1 cellular context compared by ENCODE assay signal in the genomic region with DNA sequence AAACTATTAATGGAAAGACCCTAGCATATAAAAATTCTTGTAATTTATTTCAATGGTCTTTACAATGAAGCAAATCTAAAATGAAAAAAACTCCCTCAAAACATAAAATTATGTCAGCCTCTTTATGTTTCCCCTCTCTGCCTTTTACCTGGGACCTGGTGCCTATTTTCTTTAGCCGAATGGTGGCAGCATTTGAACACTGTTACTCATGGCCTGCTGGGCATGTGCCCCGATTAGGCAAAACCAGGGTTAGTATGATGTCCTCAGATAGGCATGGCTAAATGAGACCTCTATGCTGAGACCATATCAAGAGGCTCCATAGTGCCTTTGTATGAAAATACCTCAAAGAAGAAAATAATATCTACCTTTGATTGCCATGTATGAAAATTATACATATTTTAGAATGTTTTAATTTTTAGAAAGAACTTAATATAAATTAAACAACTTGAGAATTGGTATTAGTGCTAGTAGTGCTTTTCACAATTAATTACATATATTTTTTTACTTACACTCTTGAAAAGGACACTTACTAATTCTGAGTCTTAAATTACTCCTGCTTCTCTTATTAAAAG.
TF ChIP-seq lines count a peak whose summit lies in the region.

No MANE protein-coding gene starts in this region.

TF ChIP-seq in GM23338, 12 proteins besides CTCF, POLR2A, EP300 and RAD21 (continued from another document):
- TF ChIP-seq, protein P1, sequence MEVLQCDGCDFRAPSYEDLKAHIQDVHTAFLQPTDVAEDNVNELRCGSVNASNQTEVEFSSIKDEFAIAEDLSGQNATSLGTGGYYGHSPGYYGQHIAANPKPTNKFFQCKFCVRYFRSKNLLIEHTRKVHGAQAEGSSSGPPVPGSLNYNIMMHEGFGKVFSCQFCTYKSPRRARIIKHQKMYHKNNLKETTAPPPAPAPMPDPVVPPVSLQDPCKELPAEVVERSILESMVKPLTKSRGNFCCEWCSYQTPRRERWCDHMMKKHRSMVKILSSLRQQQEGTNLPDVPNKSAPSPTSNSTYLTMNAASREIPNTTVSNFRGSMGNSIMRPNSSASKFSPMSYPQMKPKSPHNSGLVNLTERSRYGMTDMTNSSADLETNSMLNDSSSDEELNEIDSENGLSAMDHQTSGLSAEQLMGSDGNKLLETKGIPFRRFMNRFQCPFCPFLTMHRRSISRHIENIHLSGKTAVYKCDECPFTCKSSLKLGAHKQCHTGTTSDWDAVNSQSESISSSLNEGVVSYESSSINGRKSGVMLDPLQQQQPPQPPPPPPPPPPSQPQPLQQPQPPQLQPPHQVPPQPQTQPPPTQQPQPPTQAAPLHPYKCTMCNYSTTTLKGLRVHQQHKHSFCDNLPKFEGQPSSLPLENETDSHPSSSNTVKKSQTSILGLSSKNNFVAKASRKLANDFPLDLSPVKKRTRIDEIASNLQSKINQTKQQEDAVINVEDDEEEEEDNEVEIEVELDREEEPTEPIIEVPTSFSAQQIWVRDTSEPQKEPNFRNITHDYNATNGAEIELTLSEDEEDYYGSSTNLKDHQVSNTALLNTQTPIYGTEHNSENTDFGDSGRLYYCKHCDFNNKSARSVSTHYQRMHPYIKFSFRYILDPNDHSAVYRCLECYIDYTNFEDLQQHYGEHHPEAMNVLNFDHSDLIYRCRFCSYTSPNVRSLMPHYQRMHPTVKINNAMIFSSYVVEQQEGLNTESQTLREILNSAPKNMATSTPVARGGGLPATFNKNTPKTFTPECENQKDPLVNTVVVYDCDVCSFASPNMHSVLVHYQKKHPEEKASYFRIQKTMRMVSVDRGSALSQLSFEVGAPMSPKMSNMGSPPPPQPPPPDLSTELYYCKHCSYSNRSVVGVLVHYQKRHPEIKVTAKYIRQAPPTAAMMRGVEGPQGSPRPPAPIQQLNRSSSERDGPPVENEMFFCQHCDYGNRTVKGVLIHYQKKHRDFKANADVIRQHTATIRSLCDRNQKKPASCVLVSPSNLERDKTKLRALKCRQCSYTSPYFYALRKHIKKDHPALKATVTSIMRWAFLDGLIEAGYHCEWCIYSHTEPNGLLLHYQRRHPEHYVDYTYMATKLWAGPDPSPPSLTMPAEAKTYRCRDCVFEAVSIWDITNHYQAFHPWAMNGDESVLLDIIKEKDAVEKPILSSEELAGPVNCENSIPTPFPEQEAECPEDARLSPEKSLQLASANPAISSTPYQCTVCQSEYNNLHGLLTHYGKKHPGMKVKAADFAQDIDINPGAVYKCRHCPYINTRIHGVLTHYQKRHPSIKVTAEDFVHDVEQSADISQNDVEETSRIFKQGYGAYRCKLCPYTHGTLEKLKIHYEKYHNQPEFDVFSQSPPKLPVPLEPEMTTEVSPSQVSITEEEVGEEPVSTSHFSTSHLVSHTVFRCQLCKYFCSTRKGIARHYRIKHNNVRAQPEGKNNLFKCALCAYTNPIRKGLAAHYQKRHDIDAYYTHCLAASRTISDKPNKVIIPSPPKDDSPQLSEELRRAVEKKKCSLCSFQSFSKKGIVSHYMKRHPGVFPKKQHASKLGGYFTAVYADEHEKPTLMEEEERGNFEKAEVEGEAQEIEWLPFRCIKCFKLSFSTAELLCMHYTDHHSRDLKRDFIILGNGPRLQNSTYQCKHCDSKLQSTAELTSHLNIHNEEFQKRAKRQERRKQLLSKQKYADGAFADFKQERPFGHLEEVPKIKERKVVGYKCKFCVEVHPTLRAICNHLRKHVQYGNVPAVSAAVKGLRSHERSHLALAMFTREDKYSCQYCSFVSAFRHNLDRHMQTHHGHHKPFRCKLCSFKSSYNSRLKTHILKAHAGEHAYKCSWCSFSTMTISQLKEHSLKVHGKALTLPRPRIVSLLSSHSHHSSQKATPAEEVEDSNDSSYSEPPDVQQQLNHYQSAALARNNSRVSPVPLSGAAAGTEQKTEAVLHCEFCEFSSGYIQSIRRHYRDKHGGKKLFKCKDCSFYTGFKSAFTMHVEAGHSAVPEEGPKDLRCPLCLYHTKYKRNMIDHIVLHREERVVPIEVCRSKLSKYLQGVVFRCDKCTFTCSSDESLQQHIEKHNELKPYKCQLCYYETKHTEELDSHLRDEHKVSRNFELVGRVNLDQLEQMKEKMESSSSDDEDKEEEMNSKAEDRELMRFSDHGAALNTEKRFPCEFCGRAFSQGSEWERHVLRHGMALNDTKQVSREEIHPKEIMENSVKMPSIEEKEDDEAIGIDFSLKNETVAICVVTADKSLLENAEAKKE (CRISPR knock-in tag; IDR thresholded peaks at IDR 0.05): no peak
- TF ChIP-seq POLR2AphosphoS5 (IDR thresholded peaks at IDR 0.05; ENCODE audit: low read depth): no peak
